Comparison of ENCODE assay signal across 8 cellular contexts in the genomic region with DNA sequence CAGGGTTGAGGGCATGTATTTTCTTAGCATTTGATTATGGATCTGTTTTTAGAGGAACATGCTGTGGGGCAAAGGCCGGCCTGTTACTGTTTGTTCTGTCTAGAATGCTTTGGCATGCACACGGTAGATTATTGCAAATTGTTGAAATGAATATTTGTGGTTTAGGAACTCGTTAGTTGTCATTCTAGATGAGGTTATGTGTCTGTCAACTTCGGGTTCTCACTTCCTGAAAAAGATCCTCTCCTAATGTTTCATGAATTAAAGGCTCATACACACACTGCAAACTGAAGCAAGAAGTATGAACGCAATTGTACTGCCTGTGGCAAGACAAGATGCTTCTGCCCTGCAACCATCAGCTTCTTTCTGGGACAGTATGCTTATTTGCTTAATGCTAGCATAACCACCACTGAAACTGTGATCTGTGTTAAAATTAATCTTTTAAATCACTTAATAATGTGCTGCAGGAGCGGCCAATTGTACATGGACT.
DNase-seq lines count a peak whose midpoint lies in the region; ATAC-seq and TF ChIP-seq lines count a peak whose summit lies in the region.

No MANE protein-coding gene starts in this region.

- no peaks in the 10 kb centered on the region for H3K36me3 ChIP-seq in sigmoid colon

- TF ChIP-seq EP300 in sigmoid colon (IDR thresholded peaks at IDR 0.05), result no peak

- no peaks in the 10 kb centered on the region for H3K27me3 ChIP-seq in sigmoid colon

- no peak overlapping the region for H3K27ac ChIP-seq in sigmoid colon

- in situ Hi-C loops in KBM-7 (cut with MboI; ENCODE audit: low pct_unique_long_range_greater_than_20kb, low sequenced_read_pairs), result no loop called here

- H3K9me3 ChIP-seq in sigmoid colon, result no peaks in the 10 kb centered on the region

- intact Hi-C loops in head of caudate nucleus (cut with DNase I), result no loop called here
- intact Hi-C loops in sigmoid colon (cut with DNase I), result no loop called here

- ATAC-seq in GM21576 (IDR thresholded peaks at IDR 0.05; ENCODE audit: unreplicated experiment) (peak; percentile 68), esophagus mucosa (peak; percentile 86)

- H3K4me1 ChIP-seq in sigmoid colon, result no peaks in the 10 kb centered on the region

- WGBS in sigmoid colon, 2 donors, result 30 to 33% methylated on average over 6 of the region's 6 CpGs

- DNase-seq in EH (ENCODE audit: low read depth) (peak; percentile 50), KBM-7 (peak; percentile 67), head of caudate nucleus (no peak), sigmoid colon (no peak)
- no peak for DNase-seq in stimulated activated CD8-positive, alpha-beta memory T cell treated with anti-CD3 and anti-CD28 coated beads, Interleukin-4, amount 100 ng/mL, for 48 hours
- DNase-seq in activated T-cell treated with anti-CD3 and anti-CD28 coated beads, Interleukin-2, amount 50 U/mL, for 1 hour, result no peak

- TF ChIP-seq CTCF in sigmoid colon (IDR thresholded peaks at IDR 0.05), result no peak

- TF ChIP-seq POLR2A in sigmoid colon (IDR thresholded peaks at IDR 0.05), result no peak

- no peak overlapping the region for H3K4me3 ChIP-seq in sigmoid colon

Comparison
In these comparisons a context has a peak if more than half of its experiments do, and no peak if none do; other contexts are left out.
1. DNase-seq: peak in EH (single experiment) and KBM-7 (single experiment); none in head of caudate nucleus (0 of 42), stimulated activated CD8-positive, alpha-beta memory T cell treated with anti-CD3 and anti-CD28 coated beads, Interleukin-4, amount 100 ng/mL, for 48 hours (single experiment), activated T-cell treated with anti-CD3 and anti-CD28 coated beads, Interleukin-2, amount 50 U/mL, for 1 hour (single experiment) and sigmoid colon (single experiment).